In the genomic region with DNA sequence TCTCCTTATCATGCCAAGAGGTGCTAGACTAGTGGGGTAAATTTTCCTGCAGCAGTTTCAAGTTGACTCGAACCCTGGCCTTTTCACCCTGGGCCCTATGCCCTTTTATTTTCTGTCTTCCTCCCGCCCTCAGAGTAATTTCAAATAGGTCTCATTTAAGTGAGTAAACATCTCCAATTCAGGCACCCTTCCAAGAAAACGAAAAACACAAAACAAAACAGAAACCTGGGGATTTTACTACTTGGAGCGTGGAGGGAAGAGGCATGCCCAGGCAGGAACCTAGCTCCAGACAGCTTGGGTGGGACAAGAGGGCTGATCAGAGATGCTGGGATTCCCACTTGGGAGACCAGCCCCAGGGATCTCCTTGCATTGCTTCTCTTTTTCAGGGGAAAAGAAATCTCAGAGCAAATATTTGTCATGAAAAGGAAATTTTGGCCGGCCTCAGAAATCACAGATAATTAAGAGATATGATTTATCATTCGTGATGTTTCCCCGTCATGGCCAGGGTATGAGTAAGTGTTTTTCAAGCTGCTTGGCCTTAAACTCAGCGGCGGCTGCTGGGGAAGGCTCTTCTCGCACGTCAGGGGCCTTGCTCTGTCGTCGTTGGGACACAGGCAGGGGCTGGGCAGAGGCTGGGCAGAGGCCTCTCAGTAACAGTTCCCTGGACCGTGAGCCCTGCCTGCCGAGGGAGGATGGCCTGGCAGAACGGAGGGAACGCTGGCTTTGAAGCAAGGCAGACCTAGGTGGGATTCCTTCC, we compare ENCODE assay signal across 1 cellular context.
TF ChIP-seq lines count a peak whose summit lies in the region.

No MANE protein-coding gene starts in this region.

TF ChIP-seq in HEK293, 187 proteins besides CTCF, POLR2A, EP300 and RAD21 (continued from another document):
- TF ChIP-seq, protein P1, sequence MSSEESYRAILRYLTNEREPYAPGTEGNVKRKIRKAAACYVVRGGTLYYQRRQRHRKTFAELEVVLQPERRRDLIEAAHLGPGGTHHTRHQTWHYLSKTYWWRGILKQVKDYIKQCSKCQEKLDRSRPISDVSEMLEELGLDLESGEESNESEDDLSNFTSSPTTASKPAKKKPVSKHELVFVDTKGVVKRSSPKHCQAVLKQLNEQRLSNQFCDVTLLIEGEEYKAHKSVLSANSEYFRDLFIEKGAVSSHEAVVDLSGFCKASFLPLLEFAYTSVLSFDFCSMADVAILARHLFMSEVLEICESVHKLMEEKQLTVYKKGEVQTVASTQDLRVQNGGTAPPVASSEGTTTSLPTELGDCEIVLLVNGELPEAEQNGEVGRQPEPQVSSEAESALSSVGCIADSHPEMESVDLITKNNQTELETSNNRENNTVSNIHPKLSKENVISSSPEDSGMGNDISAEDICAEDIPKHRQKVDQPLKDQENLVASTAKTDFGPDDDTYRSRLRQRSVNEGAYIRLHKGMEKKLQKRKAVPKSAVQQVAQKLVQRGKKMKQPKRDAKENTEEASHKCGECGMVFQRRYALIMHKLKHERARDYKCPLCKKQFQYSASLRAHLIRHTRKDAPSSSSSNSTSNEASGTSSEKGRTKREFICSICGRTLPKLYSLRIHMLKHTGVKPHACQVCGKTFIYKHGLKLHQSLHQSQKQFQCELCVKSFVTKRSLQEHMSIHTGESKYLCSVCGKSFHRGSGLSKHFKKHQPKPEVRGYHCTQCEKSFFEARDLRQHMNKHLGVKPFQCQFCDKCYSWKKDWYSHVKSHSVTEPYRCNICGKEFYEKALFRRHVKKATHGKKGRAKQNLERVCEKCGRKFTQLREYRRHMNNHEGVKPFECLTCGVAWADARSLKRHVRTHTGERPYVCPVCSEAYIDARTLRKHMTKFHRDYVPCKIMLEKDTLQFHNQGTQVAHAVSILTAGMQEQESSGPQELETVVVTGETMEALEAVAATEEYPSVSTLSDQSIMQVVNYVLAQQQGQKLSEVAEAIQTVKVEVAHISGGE (tag by site-specific recombination; conservative IDR thresholded peaks at IDR 0.05; ENCODE audit: low read depth): no peak
- TF ChIP-seq BCL11A (tag by site-specific recombination; IDR thresholded peaks at IDR 0.05; ENCODE audit: low read depth): no peak
- TF ChIP-seq ZNF248 (tag by site-specific recombination; IDR thresholded peaks at IDR 0.05): no peak
- TF ChIP-seq, protein P2, sequence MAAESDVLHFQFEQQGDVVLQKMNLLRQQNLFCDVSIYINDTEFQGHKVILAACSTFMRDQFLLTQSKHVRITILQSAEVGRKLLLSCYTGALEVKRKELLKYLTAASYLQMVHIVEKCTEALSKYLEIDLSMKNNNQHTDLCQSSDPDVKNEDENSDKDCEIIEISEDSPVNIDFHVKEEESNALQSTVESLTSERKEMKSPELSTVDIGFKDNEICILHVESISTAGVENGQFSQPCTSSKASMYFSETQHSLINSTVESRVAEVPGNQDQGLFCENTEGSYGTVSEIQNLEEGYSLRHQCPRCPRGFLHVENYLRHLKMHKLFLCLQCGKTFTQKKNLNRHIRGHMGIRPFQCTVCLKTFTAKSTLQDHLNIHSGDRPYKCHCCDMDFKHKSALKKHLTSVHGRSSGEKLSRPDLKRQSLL (tag by site-specific recombination; IDR thresholded peaks at IDR 0.05): no peak
- no peak for TF ChIP-seq ZNF214 (tag by site-specific recombination; IDR thresholded peaks at IDR 0.05; ENCODE audit: borderline replicate concordance)
- TF ChIP-seq ZNF501 (tag by site-specific recombination; IDR thresholded peaks at IDR 0.05): no peak
- no peak for TF ChIP-seq ZNF350 (tag by site-specific recombination; IDR thresholded peaks at IDR 0.05)
- TF ChIP-seq, protein P3, sequence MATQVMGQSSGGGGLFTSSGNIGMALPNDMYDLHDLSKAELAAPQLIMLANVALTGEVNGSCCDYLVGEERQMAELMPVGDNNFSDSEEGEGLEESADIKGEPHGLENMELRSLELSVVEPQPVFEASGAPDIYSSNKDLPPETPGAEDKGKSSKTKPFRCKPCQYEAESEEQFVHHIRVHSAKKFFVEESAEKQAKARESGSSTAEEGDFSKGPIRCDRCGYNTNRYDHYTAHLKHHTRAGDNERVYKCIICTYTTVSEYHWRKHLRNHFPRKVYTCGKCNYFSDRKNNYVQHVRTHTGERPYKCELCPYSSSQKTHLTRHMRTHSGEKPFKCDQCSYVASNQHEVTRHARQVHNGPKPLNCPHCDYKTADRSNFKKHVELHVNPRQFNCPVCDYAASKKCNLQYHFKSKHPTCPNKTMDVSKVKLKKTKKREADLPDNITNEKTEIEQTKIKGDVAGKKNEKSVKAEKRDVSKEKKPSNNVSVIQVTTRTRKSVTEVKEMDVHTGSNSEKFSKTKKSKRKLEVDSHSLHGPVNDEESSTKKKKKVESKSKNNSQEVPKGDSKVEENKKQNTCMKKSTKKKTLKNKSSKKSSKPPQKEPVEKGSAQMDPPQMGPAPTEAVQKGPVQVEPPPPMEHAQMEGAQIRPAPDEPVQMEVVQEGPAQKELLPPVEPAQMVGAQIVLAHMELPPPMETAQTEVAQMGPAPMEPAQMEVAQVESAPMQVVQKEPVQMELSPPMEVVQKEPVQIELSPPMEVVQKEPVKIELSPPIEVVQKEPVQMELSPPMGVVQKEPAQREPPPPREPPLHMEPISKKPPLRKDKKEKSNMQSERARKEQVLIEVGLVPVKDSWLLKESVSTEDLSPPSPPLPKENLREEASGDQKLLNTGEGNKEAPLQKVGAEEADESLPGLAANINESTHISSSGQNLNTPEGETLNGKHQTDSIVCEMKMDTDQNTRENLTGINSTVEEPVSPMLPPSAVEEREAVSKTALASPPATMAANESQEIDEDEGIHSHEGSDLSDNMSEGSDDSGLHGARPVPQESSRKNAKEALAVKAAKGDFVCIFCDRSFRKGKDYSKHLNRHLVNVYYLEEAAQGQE (tag by site-specific recombination; IDR thresholded peaks at IDR 0.05): no peak
- TF ChIP-seq, protein P4, sequence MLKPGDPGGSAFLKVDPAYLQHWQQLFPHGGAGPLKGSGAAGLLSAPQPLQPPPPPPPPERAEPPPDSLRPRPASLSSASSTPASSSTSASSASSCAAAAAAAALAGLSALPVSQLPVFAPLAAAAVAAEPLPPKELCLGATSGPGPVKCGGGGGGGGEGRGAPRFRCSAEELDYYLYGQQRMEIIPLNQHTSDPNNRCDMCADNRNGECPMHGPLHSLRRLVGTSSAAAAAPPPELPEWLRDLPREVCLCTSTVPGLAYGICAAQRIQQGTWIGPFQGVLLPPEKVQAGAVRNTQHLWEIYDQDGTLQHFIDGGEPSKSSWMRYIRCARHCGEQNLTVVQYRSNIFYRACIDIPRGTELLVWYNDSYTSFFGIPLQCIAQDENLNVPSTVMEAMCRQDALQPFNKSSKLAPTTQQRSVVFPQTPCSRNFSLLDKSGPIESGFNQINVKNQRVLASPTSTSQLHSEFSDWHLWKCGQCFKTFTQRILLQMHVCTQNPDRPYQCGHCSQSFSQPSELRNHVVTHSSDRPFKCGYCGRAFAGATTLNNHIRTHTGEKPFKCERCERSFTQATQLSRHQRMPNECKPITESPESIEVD (tag by site-specific recombination; IDR thresholded peaks at IDR 0.05): peak; percentile 55; the same call in 1 of the 2 replicates
- 0 out of 2 replicates have a peak, but pooled peaks have one; percentile 19 for TF ChIP-seq ZBTB8A (tag by site-specific recombination; IDR thresholded peaks at IDR 0.05)
- TF ChIP-seq ZNF311 (tag by site-specific recombination; IDR thresholded peaks at IDR 0.05; ENCODE audit: borderline replicate concordance): no peak
- no peak for TF ChIP-seq ZNF621 (tag by site-specific recombination; IDR thresholded peaks at IDR 0.05)
- no peak for TF ChIP-seq ZNF175 (tag by site-specific recombination; IDR thresholded peaks at IDR 0.05)
- no peak for TF ChIP-seq ZNF48 (tag by site-specific recombination; IDR thresholded peaks at IDR 0.05)
- TF ChIP-seq ZFP69B (tag by site-specific recombination; IDR thresholded peaks at IDR 0.05): peak; percentile 13; the same call in 1 of the 2 replicates
- TF ChIP-seq MYNN (tag by site-specific recombination; IDR thresholded peaks at IDR 0.05; ENCODE audit: borderline replicate concordance): no peak
- TF ChIP-seq SP3 (tag by site-specific recombination; IDR thresholded peaks at IDR 0.05): no peak
- TF ChIP-seq, protein P5, sequence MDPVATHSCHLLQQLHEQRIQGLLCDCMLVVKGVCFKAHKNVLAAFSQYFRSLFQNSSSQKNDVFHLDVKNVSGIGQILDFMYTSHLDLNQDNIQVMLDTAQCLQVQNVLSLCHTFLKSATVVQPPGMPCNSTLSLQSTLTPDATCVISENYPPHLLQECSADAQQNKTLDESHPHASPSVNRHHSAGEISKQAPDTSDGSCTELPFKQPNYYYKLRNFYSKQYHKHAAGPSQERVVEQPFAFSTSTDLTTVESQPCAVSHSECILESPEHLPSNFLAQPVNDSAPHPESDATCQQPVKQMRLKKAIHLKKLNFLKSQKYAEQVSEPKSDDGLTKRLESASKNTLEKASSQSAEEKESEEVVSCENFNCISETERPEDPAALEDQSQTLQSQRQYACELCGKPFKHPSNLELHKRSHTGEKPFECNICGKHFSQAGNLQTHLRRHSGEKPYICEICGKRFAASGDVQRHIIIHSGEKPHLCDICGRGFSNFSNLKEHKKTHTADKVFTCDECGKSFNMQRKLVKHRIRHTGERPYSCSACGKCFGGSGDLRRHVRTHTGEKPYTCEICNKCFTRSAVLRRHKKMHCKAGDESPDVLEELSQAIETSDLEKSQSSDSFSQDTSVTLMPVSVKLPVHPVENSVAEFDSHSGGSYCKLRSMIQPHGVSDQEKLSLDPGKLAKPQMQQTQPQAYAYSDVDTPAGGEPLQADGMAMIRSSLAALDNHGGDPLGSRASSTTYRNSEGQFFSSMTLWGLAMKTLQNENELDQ (tag by site-specific recombination; IDR thresholded peaks at IDR 0.05; ENCODE audit: low read depth): no peak
- TF ChIP-seq ZNF677 (tag by site-specific recombination; IDR thresholded peaks at IDR 0.05): no peak
- no peak for TF ChIP-seq ZNF211 (tag by site-specific recombination; IDR thresholded peaks at IDR 0.05; ENCODE audit: low read depth)
